ENCODE assay signal across 19 cellular contexts in genomic region chr4:69649629-69650028, GRCh38. TPM values are rescaled to one million over a fixed set of nuclear protein-coding genes. Genes with fewer than 3 reads are reported as not detected.
"Had no signal": no experiment of that assay in that cellular context is flagged by ENCODE, and none has a peak within 500 bp of the region (broad histone marks: within the 10 kb centered on the region; RNA-seq: fewer than 3 reads in every experiment).

No MANE protein-coding gene starts in this region.

- H3K27me3 Mint-ChIP-seq: activated CD4-positive, alpha-beta T cell treated with anti-CD3 and anti-CD28 coated beads, Interleukin-2, amount 10 ng/mL, durations not matched to agents 24 days and 14 days; activated T-helper 17 cell treated with anti-CD3 and anti-CD28 coated beads, Interleukin-2, amount 50 U/mL, for 72 hours had no signal

- H3K36me3 ChIP-seq: colonic mucosa, suprapubic skin, upper lobe of left lung had no signal

- H3K4me3 Mint-ChIP-seq: activated CD4-positive, alpha-beta T cell treated with anti-CD3 and anti-CD28 coated beads, Interleukin-2, amount 10 ng/mL, durations not matched to agents 24 days and 14 days; activated naive CD4-positive, alpha-beta T cell treated with anti-CD3 and anti-CD28 coated beads for 36 hours; activated T-helper 17 cell treated with anti-CD3 and anti-CD28 coated beads, Interleukin-2, amount 50 U/mL, for 72 hours; natural killer cell; T-helper 2 cell treated with Interferon-gamma antibody and Interleukin-4, amounts not matched to agents 5 μg/mL and 100 μg/mL, for 36 hours had no signal

- DNase-seq: activated CD4-positive, alpha-beta T cell treated with anti-CD3 and anti-CD28 coated beads, Interleukin-2, amount 10 ng/mL, durations not matched to agents 24 days and 14 days; activated naive CD4-positive, alpha-beta T cell treated with anti-CD3 and anti-CD28 coated beads for 36 hours; activated T-cell treated with anti-CD3 and anti-CD28 coated beads for 4 hours; colonic mucosa; hypothalamus; mucosa of descending colon; natural killer cell; stimulated activated CD4-positive, alpha-beta T cell treated with anti-CD3 and anti-CD28 coated beads, Interleukin-2, amount 100 ng/mL, for 48 hours; stimulated activated naive CD8-positive, alpha-beta T cell treated with anti-CD3 and anti-CD28 coated beads, Interleukin-15, Interleukin-2, amounts not matched to agents 100 U/mL and 50 U/mL, for 24 hours; upper lobe of left lung had no signal

- H3K9me3 ChIP-seq: colonic mucosa, mucosa of descending colon, suprapubic skin, upper lobe of left lung had no signal

- H3K36me3 Mint-ChIP-seq: natural killer cell had no signal

- H3K4me3 ChIP-seq: colonic mucosa, mucosa of descending colon, suprapubic skin, upper lobe of left lung had no signal

- H3K4me1 Mint-ChIP-seq: activated CD4-positive, alpha-beta T cell treated with anti-CD3 and anti-CD28 coated beads, Interleukin-2, amount 10 ng/mL, durations not matched to agents 24 days and 14 days; activated T-helper 17 cell treated with anti-CD3 and anti-CD28 coated beads, Interleukin-2, amount 50 U/mL, for 72 hours; natural killer cell had no signal

- H3K27me3 ChIP-seq: colonic mucosa, suprapubic skin, upper lobe of left lung had no signal

- H3K9me3 Mint-ChIP-seq: activated CD4-positive, alpha-beta T cell treated with anti-CD3 and anti-CD28 coated beads, Interleukin-2, amount 10 ng/mL, durations not matched to agents 24 days and 14 days; activated naive CD4-positive, alpha-beta T cell treated with anti-CD3 and anti-CD28 coated beads for 36 hours; activated T-helper 17 cell treated with anti-CD3 and anti-CD28 coated beads, Interleukin-2, amount 50 U/mL, for 72 hours; natural killer cell; T-helper 2 cell treated with Interferon-gamma antibody and Interleukin-4, amounts not matched to agents 5 μg/mL and 100 μg/mL, for 36 hours had no signal

- H3K27ac ChIP-seq: colonic mucosa, suprapubic skin, upper lobe of left lung had no signal

- H3K4me1 ChIP-seq: colonic mucosa, suprapubic skin, upper lobe of left lung had no signal

- ATAC-seq: activated T-helper 17 cell treated with anti-CD3 and anti-CD28 coated beads, Interleukin-2, amount 50 U/mL, for 72 hours; mucosa of descending colon; natural killer cell; stimulated activated naive CD8-positive, alpha-beta T cell treated with anti-CD3 and anti-CD28 coated beads, Interleukin-15, Interleukin-2, amounts not matched to agents 100 U/mL and 50 U/mL, for 24 hours had no signal

- H3K27ac Mint-ChIP-seq: activated CD4-positive, alpha-beta T cell treated with anti-CD3 and anti-CD28 coated beads, Interleukin-2, amount 10 ng/mL, durations not matched to agents 24 days and 14 days; activated naive CD4-positive, alpha-beta T cell treated with anti-CD3 and anti-CD28 coated beads for 36 hours; activated T-helper 17 cell treated with anti-CD3 and anti-CD28 coated beads, Interleukin-2, amount 50 U/mL, for 72 hours; natural killer cell; T-helper 2 cell treated with Interferon-gamma antibody and Interleukin-4, amounts not matched to agents 5 μg/mL and 100 μg/mL, for 36 hours had no signal

RNA-seq across cellular contexts. Expression of gene UGT2A1, which starts 3.4 kb away (rescaled TPM):
- total RNA-seq: activated CD4-positive, alpha-beta T cell treated with anti-CD3 and anti-CD28 coated beads, Interleukin-2, amount 10 ng/mL, durations not matched to agents 24 days and 14 days; activated CD8-positive, alpha-beta memory T cell treated with anti-CD3 and anti-CD28 coated beads for 36 hours; activated naive CD4-positive, alpha-beta T cell treated with anti-CD3 and anti-CD28 coated beads for 36 hours; activated T-helper 17 cell treated with anti-CD3 and anti-CD28 coated beads, Interleukin-2, amount 50 U/mL, for 72 hours; astrocyte; cardiac septum; colonic mucosa; glomerular endothelial cell; lung microvascular endothelial cell; mucosa of descending colon; natural killer cell; omental fat pad had no signal

RNA-seq across cellular contexts. Expression of gene UGT2A2, which starts 10.2 kb away (rescaled TPM):
- total RNA-seq: activated CD4-positive, alpha-beta T cell treated with anti-CD3 and anti-CD28 coated beads, Interleukin-2, amount 10 ng/mL, durations not matched to agents 24 days and 14 days; activated CD8-positive, alpha-beta memory T cell treated with anti-CD3 and anti-CD28 coated beads for 36 hours; activated naive CD4-positive, alpha-beta T cell treated with anti-CD3 and anti-CD28 coated beads for 36 hours; activated T-helper 17 cell treated with anti-CD3 and anti-CD28 coated beads, Interleukin-2, amount 50 U/mL, for 72 hours; astrocyte; cardiac septum; colonic mucosa; glomerular endothelial cell; lung microvascular endothelial cell; mucosa of descending colon; natural killer cell; omental fat pad; suprapubic skin; upper lobe of left lung had no signal
